In genomic region chr7:36313607-36314006, GRCh38 we compare ENCODE assay signal across 22 cellular contexts.
A peak's percentile ranks its signal among the peaks of the same experiment; 100 is the strongest.
DNase-seq lines count a peak whose midpoint lies in the region; ATAC-seq, FAIRE-seq and TF ChIP-seq lines count a peak whose summit lies in the region.
"Had no signal": no experiment of that assay in that cellular context is flagged by ENCODE, and none has a peak within 500 bp of the region (broad histone marks: within the 10 kb centered on the region; RNA-seq: fewer than 3 reads in every experiment).

No MANE protein-coding gene starts in this region.

- H2AFZ ChIP-seq in HepG2 (ENCODE audit: low read length) = no peak overlapping the region

- H3K4me1 Mint-ChIP-seq in T-helper 17 cell (peaks cover 11% of the 10 kb centered on the region), osteocyte (ENCODE audit: unreplicated experiment) (peaks cover 13% of the 10 kb centered on the region)

- no TSS peak for BruUV-seq in HepG2 (replicated peaks; lab: Mats Ljungman, UMichigan)

- in situ Hi-C loops in HepG2 (cut with HindIII; ENCODE audit: extremely low pct_ligation_motif_present, low pct_unique_long_range_greater_than_20kb) = loop anchor here (25.0 kb wide), 1 partner anchor 601 kb away; no protein-coding TSS in a partner anchor

- H3K4me3 ChIP-seq in HepG2 (replicated peaks in 1 of 3; ENCODE audit: insufficient read depth in 1 of 3, low read depth in 2 of 3, low read length in 3 of 3) (no peak overlapping the region), right lobe of liver (no peak overlapping the region), aorta (ENCODE audit: low read length in 2 of 2) (no peak overlapping the region), MG63 (no peak overlapping the region)
- H3K4me3 ChIP-seq: GM12878, HAP-1 had no signal

- H3K9me3 ChIP-seq in HepG2 (ENCODE audit: low read length) = no peaks in the 10 kb centered on the region
- no peaks in the 10 kb centered on the region for H3K9me3 ChIP-seq in right lobe of liver
- no peaks in the 10 kb centered on the region for H3K9me3 ChIP-seq in T-helper 17 cell (ENCODE audit: control insufficient read depth, low read length, poor library complexity, severe bottlenecking)
- H3K9me3 ChIP-seq in aorta (ENCODE audit: control insufficient read depth, low read length) = no peaks in the 10 kb centered on the region
- no peaks in the 10 kb centered on the region for H3K9me3 ChIP-seq in MG63
- H3K9me3 ChIP-seq: BE2C, HAP-1 had no signal

- no peaks in the 10 kb centered on the region for H3K79me2 ChIP-seq in HepG2 (ENCODE audit: insufficient read depth, low read length)

- no peak for TF ChIP-seq RAD21 in HepG2 (CRISPR knock-in tag; IDR thresholded peaks at IDR 0.05)

- H3K27ac Mint-ChIP-seq in T-helper 17 cell = peak overlapping the region; percentile 70
- no peak overlapping the region for H3K27ac Mint-ChIP-seq in osteocyte (ENCODE audit: unreplicated experiment)
- H3K27ac Mint-ChIP-seq: CD8-positive, alpha-beta memory T cell; IgD-negative memory B cell had no signal

- TF ChIP-seq EP300 in HepG2 (IDR thresholded peaks at IDR 0.05; ENCODE audit: low read depth in 2 of 2, low read length in 2 of 2) = no peak
- no peak for TF ChIP-seq EP300 in HepG2 (CRISPR knock-in tag; IDR thresholded peaks at IDR 0.05; ENCODE audit: borderline replicate concordance)

- no peak overlapping the region for H3K4me2 ChIP-seq in HepG2 (ENCODE audit: low read depth, low read length)

- no peak for TF ChIP-seq POLR2A in HepG2 (IDR thresholded peaks at IDR 0.05; ENCODE audit: insufficient read depth in 1 of 2, low read depth in 2 of 2, low read length in 2 of 2)
- no peak for TF ChIP-seq POLR2A in right lobe of liver (IDR thresholded peaks at IDR 0.05)

- H3K36me3 Mint-ChIP-seq in T-helper 17 cell (ENCODE audit: low read depth) (no peaks in the 10 kb centered on the region), osteocyte (ENCODE audit: unreplicated experiment) (no peaks in the 10 kb centered on the region)
- H3K36me3 Mint-ChIP-seq: CD4-positive, CD25-positive, alpha-beta regulatory T cell; CD8-positive, alpha-beta memory T cell; IgD-negative memory B cell had no signal

- no peak overlapping the region for H3K9ac ChIP-seq in HepG2 (ENCODE audit: insufficient read depth, low read depth, low read length)

- POLR2A ChIA-PET in HepG2 (lab: Yijun Ruan, JAX) = no interaction called here

- 35% methylated on average over 6 of the region's 6 CpGs for WGBS in HepG2 (ENCODE audit: low lambda C conversion rate)
- WGBS in right lobe of liver (ENCODE audit: insufficient coverage, low coverage, low lambda C conversion rate, missing lambda C conversion rate) = 94% methylated on average over 6 of the region's 6 CpGs
- WGBS in aorta, 2 donors = 90 to 94% methylated on average over 6 of the region's 6 CpGs

- ATAC-seq in HepG2 (no peak), right lobe of liver (no peak), T-helper 17 cell (no peak), aorta (ENCODE audit: low FRiP score) (no peak)
- ATAC-seq: GM12878 had no signal

- no peaks in the 10 kb centered on the region for H4K20me1 ChIP-seq in HepG2 (ENCODE audit: insufficient read depth, low read length)

- H3K4me1 ChIP-seq in HepG2 (ENCODE audit: insufficient read depth, low read length) (peaks cover 47% of the 10 kb centered on the region), right lobe of liver (no peaks in the 10 kb centered on the region), aorta (ENCODE audit: control insufficient read depth in 1 of 2, insufficient read depth in 2 of 2, low read length in 2 of 2) (no peaks in the 10 kb centered on the region)
- H3K4me1 ChIP-seq: HAP-1 had no signal

- H3K27me3 ChIP-seq in HepG2 (ENCODE audit: control insufficient read depth in 1 of 2, insufficient read depth in 2 of 2, low read length in 2 of 2) = peaks cover 5 to 8% of the 10 kb centered on the region in 2 experiments; a peak in 2 of 5 replicates
- no peaks in the 10 kb centered on the region for H3K27me3 ChIP-seq in right lobe of liver
- no peaks in the 10 kb centered on the region for H3K27me3 ChIP-seq in aorta (ENCODE audit: control insufficient read depth in 1 of 2, insufficient read depth in 2 of 2, low read length in 1 of 2)
- H3K27me3 ChIP-seq in MG63 = no peaks in the 10 kb centered on the region
- H3K27me3 ChIP-seq: BE2C had no signal

- no peak overlapping the region for H3K4me3 Mint-ChIP-seq in T-helper 17 cell
- no peak overlapping the region for H3K4me3 Mint-ChIP-seq in osteocyte (ENCODE audit: unreplicated experiment)
- H3K4me3 Mint-ChIP-seq: CD4-positive, CD25-positive, alpha-beta regulatory T cell; CD8-positive, alpha-beta memory T cell; IgD-negative memory B cell had no signal

- no peaks in the 10 kb centered on the region for H3K9me3 Mint-ChIP-seq in osteocyte (ENCODE audit: unreplicated experiment)
- H3K9me3 Mint-ChIP-seq: CD4-positive, CD25-positive, alpha-beta regulatory T cell; CD8-positive, alpha-beta memory T cell; IgD-negative memory B cell had no signal

- H3K27ac ChIP-seq in HepG2 (ENCODE audit: extremely low read length, insufficient read depth, low read length) (no peak overlapping the region), right lobe of liver (no peak overlapping the region), aorta (ENCODE audit: low read depth in 1 of 2, low read length in 2 of 2) (no peak overlapping the region)
- H3K27ac ChIP-seq: HL-60 had no signal

- FAIRE-seq in HepG2 (lab: Jason Lieb, UNC) = no peak
- FAIRE-seq: A204.1, GM12878, H1 had no signal

- H3K36me3 ChIP-seq in HepG2 (replicated peaks in 1 of 2; ENCODE audit: control insufficient read depth in 1 of 2, insufficient read depth in 2 of 2, low read length in 2 of 2) (no peaks in the 10 kb centered on the region), right lobe of liver (no peaks in the 10 kb centered on the region), aorta (ENCODE audit: control insufficient read depth in 1 of 2, insufficient read depth in 2 of 2, low read length in 1 of 2) (no peaks in the 10 kb centered on the region), MG63 (no peaks in the 10 kb centered on the region)
- H3K36me3 ChIP-seq: BE2C, HAP-1 had no signal

- intact Hi-C loops in HepG2 (cut with micrococcal nuclease; ENCODE audit: unreplicated experiment) = no loop called here
- intact Hi-C loops in right lobe of liver (cut with DNase I) = loop anchor here (5.0 to 10.0 kb wide), 2 partner anchors 329 to 331 kb away; no protein-coding TSS in a partner anchor
- intact Hi-C loops in aorta (cut with DNase I) = no loop called here

- DNase-seq in HepG2 (ENCODE audit: low spot score) (no peak), right lobe of liver (no peak), T-helper 17 cell (no peak), osteocyte (ENCODE audit: extremely low spot score, unreplicated experiment) (peak; percentile 38), aorta (no peak), NCI-H1436 treated with DMSO at 0.1 percent for 48 hours (lab: John Stamatoyannopoulos, UW) (no peak), MG63 (no peak)
- DNase-seq: ACHN; BE2C; C1 segment of cervical spinal cord; CD4-positive, CD25-positive, alpha-beta regulatory T cell; CD8-positive, alpha-beta memory T cell; COR-L47; DMS 273 treated with DMSO at 0.1 percent for 48 hours; DND-41; EL had no signal

- CTCF ChIA-PET in HepG2 (lab: Yijun Ruan, JAX; ENCODE audit: low intra/inter-chr PET ratio, low total read pairs) = no interaction called here

- TF ChIP-seq CTCF in HepG2 (CRISPR knock-in tag; IDR thresholded peaks at IDR 0.05) (no peak), right lobe of liver (IDR thresholded peaks at IDR 0.05) (no peak), osteocyte (IDR thresholded peaks at IDR 0.05) (no peak)

- peaks cover 14% of the 10 kb centered on the region for H3K27me3 Mint-ChIP-seq in T-helper 17 cell
- H3K27me3 Mint-ChIP-seq in osteocyte (ENCODE audit: unreplicated experiment) = peaks cover 13% of the 10 kb centered on the region
- H3K27me3 Mint-ChIP-seq: CD4-positive, CD25-positive, alpha-beta regulatory T cell had no signal

TF ChIP-seq in HepG2, 621 proteins besides CTCF, POLR2A, EP300 and RAD21:
- TF ChIP-seq FUBP1 (CRISPR knock-in tag; IDR thresholded peaks at IDR 0.05; ENCODE audit: borderline replicate concordance) (no peak), CC2D1A (CRISPR knock-in tag; IDR thresholded peaks at IDR 0.05) (no peak), ZNF7 (CRISPR knock-in tag; IDR thresholded peaks at IDR 0.05) (no peak), CREB1 (IDR thresholded peaks at IDR 0.05) (peak; percentile 81), CREB1 (CRISPR knock-in tag; IDR thresholded peaks at IDR 0.05) (no peak), ZNF556 (CRISPR knock-in tag; IDR thresholded peaks at IDR 0.05; ENCODE audit: borderline replicate concordance) (no peak)

Comparison
In these comparisons a context has a peak if more than half of its experiments do, and no peak if none do; other contexts are left out.
1. intact Hi-C loops: an anchor here in right lobe of liver (5.0 to 10.0 kb wide); none called in HepG2 and aorta.